ENCODE assay signal across 9 cellular contexts in genomic region chr1:113872219-113872934, GRCh38. TPM values are rescaled to one million over a fixed set of nuclear protein-coding genes. Genes with fewer than 3 reads are reported as not detected.
DNase-seq lines count a peak whose midpoint lies in the region; ATAC-seq and TF ChIP-seq lines count a peak whose summit lies in the region.
"Had no signal": no experiment of that assay in that cellular context is flagged by ENCODE, and none has a peak within 500 bp of the region (broad histone marks: within the 10 kb centered on the region; RNA-seq: fewer than 3 reads in every experiment).

No MANE protein-coding gene starts in this region.

- TF ChIP-seq CTCF in DND-41 (IDR thresholded peaks at IDR 0.05; ENCODE audit: borderline replicate concordance, extremely low read depth, low read length, poor library complexity, severe bottlenecking) (no peak), left lung (IDR thresholded peaks at IDR 0.05) (no peak), foreskin fibroblast (IDR thresholded peaks at IDR 0.05; ENCODE audit: low read depth, low read length) (no peak)

- H3K4me3 ChIP-seq in DND-41 (ENCODE audit: low read depth in 1 of 2, low read length in 2 of 2): peak overlapping the region in 1 of 2 experiments; percentile 62; a peak in 2 of 4 replicates
- peak overlapping the region in 1 of 2 donors; percentile 35 for H3K4me3 ChIP-seq in left lung
- H3K4me3 ChIP-seq in foreskin fibroblast (ENCODE audit: low read depth in 1 of 2, low read length in 2 of 2): no peak overlapping the region

- H4K20me1 ChIP-seq in DND-41 (ENCODE audit: insufficient read depth, low read length): no peaks in the 10 kb centered on the region

- no peaks in the 10 kb centered on the region for H3K27me3 Mint-ChIP-seq in T-helper 2 cell treated with Interferon-gamma antibody and Interleukin-4, amounts not matched to agents 5 μg/mL and 100 μg/mL, for 36 hours (ENCODE audit: low read depth)

- H3K4me1 ChIP-seq in DND-41 (ENCODE audit: insufficient read depth, low read length): peaks cover 66% of the 10 kb centered on the region
- peaks cover 0 to 63% of the 10 kb centered on the region in 2 donors for H3K4me1 ChIP-seq in left lung

- H2AFZ ChIP-seq in DND-41 (ENCODE audit: low read depth, low read length): peak overlapping the region; percentile 83

- peak overlapping the region; percentile 74 for H3K4me2 ChIP-seq in DND-41 (ENCODE audit: insufficient read depth, low read length)

- H3K27ac Mint-ChIP-seq in T-helper 2 cell treated with Interferon-gamma antibody and Interleukin-4, amounts not matched to agents 5 μg/mL and 100 μg/mL, for 36 hours: peak overlapping the region; percentile 98

- peak overlapping the region; percentile 69 for H3K9ac ChIP-seq in DND-41 (ENCODE audit: low read depth, low read length)

- H3K27ac ChIP-seq in DND-41 (ENCODE audit: low read length): peak overlapping the region; percentile 90
- peak overlapping the region; percentile 63 to 94 for H3K27ac ChIP-seq in left lung

- peak; percentile 29 for DNase-seq in DND-41
- DNase-seq in T-helper 2 cell treated with Interferon-gamma antibody and Interleukin-4, amounts not matched to agents 5 μg/mL and 100 μg/mL, for 36 hours (ENCODE audit: low spot score): peak; percentile 30
- DNase-seq in left lung: no peak
- DNase-seq in foreskin fibroblast: no peak
- DNase-seq in NCI-H2107 treated with DMSO at 0.1 percent for 48 hours (lab: John Stamatoyannopoulos, UW; ENCODE audit: unreplicated experiment): no peak
- DNase-seq: NCI-H2029 treated with DMSO at 0.1 percent for 48 hours had no signal

- H3K4me1 Mint-ChIP-seq in T-helper 2 cell treated with Interferon-gamma antibody and Interleukin-4, amounts not matched to agents 5 μg/mL and 100 μg/mL, for 36 hours (ENCODE audit: low read depth): peaks cover 74% of the 10 kb centered on the region

- peak overlapping the region; percentile 91 for H3K4me3 Mint-ChIP-seq in T-helper 2 cell treated with Interferon-gamma antibody and Interleukin-4, amounts not matched to agents 5 μg/mL and 100 μg/mL, for 36 hours

- H3K36me3 ChIP-seq in DND-41 (ENCODE audit: insufficient read depth, low read length) (no peaks in the 10 kb centered on the region), left lung (no peaks in the 10 kb centered on the region)

- H3K27me3 ChIP-seq in DND-41 (ENCODE audit: insufficient read depth, low read length, poor library complexity): no peaks in the 10 kb centered on the region
- no peaks in the 10 kb centered on the region for H3K27me3 ChIP-seq in left lung

- peak; percentile 18 for ATAC-seq in DND-41 (ENCODE audit: insufficient read depth, low read depth)
- ATAC-seq in HG02840 (IDR thresholded peaks at IDR 0.05; ENCODE audit: low FRiP score, unreplicated experiment): peak; percentile 10
- peak; percentile 52 for ATAC-seq in left lung
- no peak for ATAC-seq in HG02970 (IDR thresholded peaks at IDR 0.05; ENCODE audit: low FRiP score, unreplicated experiment)
- ATAC-seq in GM19452 (IDR thresholded peaks at IDR 0.05; ENCODE audit: unreplicated experiment): no peak

- peaks cover 36% of the 10 kb centered on the region for H3K79me2 ChIP-seq in DND-41 (ENCODE audit: insufficient read depth, low read length)

- H3K36me3 Mint-ChIP-seq in T-helper 2 cell treated with Interferon-gamma antibody and Interleukin-4, amounts not matched to agents 5 μg/mL and 100 μg/mL, for 36 hours (ENCODE audit: low read depth): peaks cover 21% of the 10 kb centered on the region

- H3K9me3 ChIP-seq in DND-41 (ENCODE audit: insufficient read depth, low read length, severe bottlenecking): no peaks in the 10 kb centered on the region
- H3K9me3 ChIP-seq in left lung: no peaks in the 10 kb centered on the region

- intact Hi-C loops in left lung (cut with DNase I): no loop called here

- no peaks in the 10 kb centered on the region for H3K9me3 Mint-ChIP-seq in T-helper 2 cell treated with Interferon-gamma antibody and Interleukin-4, amounts not matched to agents 5 μg/mL and 100 μg/mL, for 36 hours

RNA-seq across cellular contexts. Expression of gene PTPN22, which starts 0.9 kb away (rescaled TPM):
- total RNA-seq in left lung: 10 to 100 TPM in 1 of 2 donors, 1 to 10 TPM in 1; 5.6 to 10.0 TPM

RNA-seq across cellular contexts. Expression of gene BCL2L15, which starts 15.0 kb away (rescaled TPM):
- 1 to 10 TPM; 2.2 to 2.3 TPM for total RNA-seq in left lung

RNA-seq across cellular contexts. Expression of gene AP4B1, which starts 32.2 kb away (rescaled TPM):
- total RNA-seq in left lung: 10 to 100 TPM; 15.4 to 21.2 TPM

RNA-seq across cellular contexts. Expression of gene DCLRE1B, which starts 32.7 kb away (rescaled TPM):
- total RNA-seq in left lung: 1 to 10 TPM; 7.3 to 9.1 TPM

RNA-seq across cellular contexts. Expression of gene HIPK1, which starts 56.7 kb away (rescaled TPM):
- 10 to 100 TPM; 61.1 to 77.4 TPM for total RNA-seq in left lung

Comparison
In these comparisons a context has a peak if more than half of its experiments do, and no peak if none do; other contexts are left out.
1. ATAC-seq: peak in DND-41 (single experiment), HG02840 (single experiment) and left lung (single experiment); none in HG02970 (single experiment) and GM19452 (single experiment).
2. DNase-seq: peak in DND-41 (single experiment) and T-helper 2 cell treated with Interferon-gamma antibody and Interleukin-4, amounts not matched to agents 5 μg/mL and 100 μg/mL, for 36 hours (single experiment); none in left lung (0 of 2), foreskin fibroblast (0 of 2) and NCI-H2107 treated with DMSO at 0.1 percent for 48 hours (single experiment).